8 cellular contexts compared by ENCODE assay signal in the genomic region with DNA sequence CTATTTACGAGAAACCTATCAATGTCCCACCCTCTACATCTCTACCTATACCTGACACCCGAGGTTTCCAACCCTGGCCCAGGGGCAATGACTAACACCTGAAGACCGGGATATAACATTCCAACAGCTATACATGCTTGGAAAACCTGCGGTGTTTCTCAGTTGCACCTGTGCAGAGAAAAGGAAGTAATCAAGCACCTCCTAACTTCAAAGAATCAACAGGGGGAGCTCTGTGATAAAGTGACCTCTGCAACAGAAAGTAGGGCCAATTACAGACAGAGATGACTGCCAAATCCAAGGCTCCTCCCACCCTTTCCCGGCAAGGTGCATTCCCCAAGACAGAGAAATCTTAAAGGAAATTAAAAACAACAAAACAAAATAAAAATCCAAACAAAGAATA. TPM values are rescaled to one million over a fixed set of nuclear protein-coding genes. Genes with fewer than 3 reads are reported as not detected.
A peak's percentile ranks its signal among the peaks of the same experiment; 100 is the strongest.
DNase-seq lines count a peak whose midpoint lies in the region; ATAC-seq and TF ChIP-seq lines count a peak whose summit lies in the region.

No MANE protein-coding gene starts in this region.

- ATAC-seq in GM18511 (IDR thresholded peaks at IDR 0.05; ENCODE audit: unreplicated experiment) (peak; percentile 79), HG03066 (IDR thresholded peaks at IDR 0.05; ENCODE audit: low read depth, unreplicated experiment) (peak; percentile 72), gastrocnemius medialis (peak; percentile 82 to 93)

- no peak for TF ChIP-seq CTCF in RWPE1 (conservative IDR thresholded peaks at IDR 0.05; ENCODE audit: low read depth)
- TF ChIP-seq CTCF in gastrocnemius medialis (IDR thresholded peaks at IDR 0.05 in 4 of 5, conservative IDR thresholded peaks at IDR 0.05 in 1 of 5) = peak in 2 of 5 experiments; percentile 24 to 26

- no peaks in the 10 kb centered on the region for H3K27me3 ChIP-seq in gastrocnemius medialis

- DNase-seq in CD1c-positive myeloid dendritic cell (ENCODE audit: extremely low spot score) = peak; percentile 30
- DNase-seq in RWPE1 (ENCODE audit: low spot score) = peak; percentile 85
- DNase-seq in fibroblast of the conjunctiva (ENCODE audit: low read depth) = peak; percentile 9
- peak; percentile 15 to 24 for DNase-seq in gastrocnemius medialis
- no peak for DNase-seq in activated naive CD4-positive, alpha-beta T cell treated with anti-CD3 and anti-CD28 coated beads, Interleukin-2, amount 50 U/mL, for 16 hours
- DNase-seq in SKM-1 (lab: John Stamatoyannopoulos, UW; ENCODE audit: unreplicated experiment) = no peak

- no peaks in the 10 kb centered on the region for H3K9me3 ChIP-seq in gastrocnemius medialis

- TF ChIP-seq POLR2A in gastrocnemius medialis (IDR thresholded peaks at IDR 0.05) = no peak

- intact Hi-C loops in gastrocnemius medialis (cut with DNase I; ENCODE audit: low total_unique reads) = loop anchor here (1.0 kb wide), 2 partner anchors 41 to 168 kb away; partner anchors contain the start of gene CCDC6

- CTCF ChIA-PET in RWPE1 (lab: Yijun Ruan, JAX) = interaction anchor here (0.6 to 1.8 kb wide), 12 partner anchors 12 to 1121 kb away, joined by 3 to 8 read pairs (median 3); partner anchors contain the start of gene CCDC6

- H3K4me1 ChIP-seq in gastrocnemius medialis = peaks cover 11 to 18% of the 10 kb centered on the region in 2 donors

- H3K27ac ChIP-seq in RWPE1 (no peak overlapping the region), gastrocnemius medialis (peak overlapping the region; percentile 1 to 61 (median 46))

- POLR2A ChIA-PET in RWPE1 (lab: Yijun Ruan, JAX; ENCODE audit: low non-redundant PET) = interaction anchor here (1.6 kb wide), 1 partner anchor 41 kb away, joined by 12 read pairs; the partner anchor contains the start of gene CCDC6

- in situ Hi-C loops in gastrocnemius medialis (cut with MboI; ENCODE audit: low sequenced_read_pairs in 4 of 4) = loop anchor here in 3 of 4 donors (5.0 to 25.0 kb wide), 2 partner anchors 37 to 172 kb away; no protein-coding TSS in a partner anchor

- no peaks in the 10 kb centered on the region for H3K36me3 ChIP-seq in gastrocnemius medialis

- no peak overlapping the region for H3K4me3 ChIP-seq in gastrocnemius medialis

RNA-seq across cellular contexts. Expression of gene CCDC6, which starts 41.3 kb away (rescaled TPM):
- 10 to 100 TPM; 26.6 to 43.3 (median 29.5) TPM for total RNA-seq in gastrocnemius medialis

Comparison
In these comparisons a context has a peak if more than half of its experiments do, and no peak if none do; other contexts are left out.
1. DNase-seq: peak in CD1c-positive myeloid dendritic cell (single experiment), RWPE1 (single experiment), fibroblast of the conjunctiva (single experiment) and gastrocnemius medialis (2 of 2); none in activated naive CD4-positive, alpha-beta T cell treated with anti-CD3 and anti-CD28 coated beads, Interleukin-2, amount 50 U/mL, for 16 hours (single experiment) and SKM-1 (single experiment).
2. Peak in every context shown above with its lines, with median percentiles within 50 percentile points of each other: ATAC-seq.